In the genomic region with DNA sequence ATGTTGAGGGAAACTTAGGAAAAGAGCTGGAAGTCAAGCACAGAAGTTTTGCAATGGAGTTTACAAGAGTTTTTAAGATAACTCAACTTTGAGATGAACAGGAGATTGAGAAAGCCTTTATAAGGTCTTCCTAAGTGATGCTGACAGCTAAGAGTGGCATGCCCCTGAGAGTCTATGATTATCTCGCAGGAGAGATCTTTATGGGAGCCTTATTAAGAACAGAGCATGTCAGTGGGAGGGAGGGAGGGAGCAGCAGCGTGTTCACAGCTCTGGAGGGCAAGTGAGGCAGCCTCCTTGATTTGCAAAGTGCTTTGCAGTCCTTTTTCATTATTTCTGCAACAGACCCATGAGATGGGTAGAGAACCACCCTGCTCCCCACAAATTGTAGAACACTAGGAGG, we compare ENCODE assay signal across 23 cellular contexts. TPM values are rescaled to one million over a fixed set of nuclear protein-coding genes. Genes with fewer than 3 reads are reported as not detected.
"Had no signal": no experiment of that assay in that cellular context is flagged by ENCODE, and none has a peak within 500 bp of the region (broad histone marks: within the 10 kb centered on the region; RNA-seq: fewer than 3 reads in every experiment).

No MANE protein-coding gene starts in this region.

- H3K27ac ChIP-seq: RWPE1 had no signal

- ATAC-seq: Panc1, PC-3, T-cell had no signal

- DNase-seq: KBM-7, MV-4-11, NCI-H1048, NCI-H1105, NCI-H1417, NCI-H1436 treated with DMSO at 0.1 percent for 48 hours, NCI-H1694, NCI-H187 treated with DMSO at 0.1 percent for 48 hours, NCI-H2029 treated with DMSO at 0.1 percent for 48 hours, NCI-H2171 treated with DMSO at 0.1 percent for 48 hours, NCI-H226, NCI-H446, NCI-H510A, NCI-H524 treated with DMSO at 0.1 percent for 48 hours, NCI-H69, NCI-H774, PC-3, SHP77, SW 1271, T-cell had no signal

- H3K9me3 Mint-ChIP-seq: T-cell had no signal

- H3K27ac Mint-ChIP-seq: T-cell had no signal

- H3K4me3 Mint-ChIP-seq: T-cell had no signal

- H3K36me3 Mint-ChIP-seq: T-cell had no signal

RNA-seq across cellular contexts. Expression of gene GNAO1, which starts 30.7 kb away (rescaled TPM):
- total RNA-seq: OCI-LY7, PC-3 had no signal
